ENCODE assay signal across 12 cellular contexts in the genomic region with DNA sequence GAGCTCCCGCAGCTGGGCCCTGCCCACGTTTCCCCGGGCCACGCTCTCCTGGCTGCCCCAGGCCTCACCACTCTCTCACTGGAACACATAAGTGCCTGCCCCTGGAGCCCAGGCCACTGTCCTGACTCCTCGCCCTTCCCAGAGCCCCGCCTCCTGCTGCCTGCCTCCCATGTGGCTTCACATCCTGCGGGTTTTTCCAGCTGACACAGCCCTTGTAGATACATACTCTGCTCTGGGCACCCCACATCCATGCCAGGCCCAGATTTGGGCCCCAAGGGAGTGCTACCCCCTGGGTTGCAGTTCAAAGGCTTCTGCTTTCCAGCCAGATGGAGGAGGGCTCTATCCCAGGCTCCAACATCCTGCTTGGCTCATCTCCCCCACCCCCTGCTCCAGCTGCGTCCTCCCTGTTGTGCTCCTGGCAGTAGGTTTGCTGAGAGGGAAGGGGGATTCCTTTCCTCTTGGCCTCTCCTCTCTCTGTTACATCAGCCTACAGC.
A peak's percentile ranks its signal among the peaks of the same experiment; 100 is the strongest.
DNase-seq lines count a peak whose midpoint lies in the region; ATAC-seq, FAIRE-seq and TF ChIP-seq lines count a peak whose summit lies in the region.
"Had no signal": no experiment of that assay in that cellular context is flagged by ENCODE, and none has a peak within 500 bp of the region (broad histone marks: within the 10 kb centered on the region; RNA-seq: fewer than 3 reads in every experiment).

No MANE protein-coding gene starts in this region.

- H3K36me3 ChIP-seq in brain microvascular endothelial cell (replicated peaks): no peaks in the 10 kb centered on the region

- no peak for TF ChIP-seq CTCF in fibroblast of mammary gland (conservative IDR thresholded peaks at IDR 0.05; ENCODE audit: control insufficient read depth, insufficient read depth, low read depth, low read length)
- TF ChIP-seq CTCF in brain microvascular endothelial cell (IDR thresholded peaks at IDR 0.05; ENCODE audit: low read depth, low read length, missing control alignments): no peak
- no peak for TF ChIP-seq CTCF in D721Med (IDR thresholded peaks at IDR 0.05; ENCODE audit: insufficient read depth, missing control alignments)

- no peaks in the 10 kb centered on the region for H3K27me3 ChIP-seq in brain microvascular endothelial cell (replicated peaks)

- TF ChIP-seq POLR2A in GM18505 (IDR thresholded peaks at IDR 0.05; ENCODE audit: borderline replicate concordance, extremely low read depth, insufficient read depth, insufficient read length): no peak

- DNase-seq in AG20443 (ENCODE audit: low spot score) (peak; percentile 54), NCI-H446 treated with DMSO at 0.1 percent for 48 hours (lab: John Stamatoyannopoulos, UW) (peak; percentile 55), fibroblast of mammary gland (ENCODE audit: low read depth) (peak; percentile 55), myocyte (ENCODE audit: low read depth) (peak; percentile 83), brain microvascular endothelial cell (no peak), D721Med (ENCODE audit: insufficient read length, low spot score) (no peak)
- DNase-seq: activated CD4-positive, alpha-beta T cell treated with anti-CD3 and anti-CD28 coated beads, Interleukin-2, amount 50 U/mL, for 4 hours; anterior cingulate cortex; stimulated activated naive CD4-positive, alpha-beta T cell had no signal

- H3K4me3 ChIP-seq in fibroblast of mammary gland (ENCODE audit: control insufficient read depth, low read depth, low read length): no peak overlapping the region
- H3K4me3 ChIP-seq in brain microvascular endothelial cell (ENCODE audit: low read depth, low read length): no peak overlapping the region

- ATAC-seq in GM21786 (IDR thresholded peaks at IDR 0.05; ENCODE audit: unreplicated experiment): no peak
- ATAC-seq in GM18505 (IDR thresholded peaks at IDR 0.05; ENCODE audit: unreplicated experiment): no peak

- in situ Hi-C loops in brain microvascular endothelial cell (cut with HindIII; ENCODE audit: low pct_ligation_motif_present, low sequenced_read_pairs): loop anchor here (25.0 kb wide), 1 partner anchor 150 kb away; no protein-coding TSS in a partner anchor

- H3K27ac ChIP-seq in brain microvascular endothelial cell: no peak overlapping the region
- H3K27ac ChIP-seq: KMS-11 had no signal

- no peak for FAIRE-seq in D721Med (lab: Jason Lieb, UNC)

Comparison
In these comparisons a context has a peak if more than half of its experiments do, and no peak if none do; other contexts are left out.
1. DNase-seq: peak in AG20443 (single experiment), NCI-H446 treated with DMSO at 0.1 percent for 48 hours (single experiment), fibroblast of mammary gland (single experiment) and myocyte (single experiment); none in brain microvascular endothelial cell (single experiment) and D721Med (single experiment).